ENCODE assay signal across 9 cellular contexts in the genomic region with DNA sequence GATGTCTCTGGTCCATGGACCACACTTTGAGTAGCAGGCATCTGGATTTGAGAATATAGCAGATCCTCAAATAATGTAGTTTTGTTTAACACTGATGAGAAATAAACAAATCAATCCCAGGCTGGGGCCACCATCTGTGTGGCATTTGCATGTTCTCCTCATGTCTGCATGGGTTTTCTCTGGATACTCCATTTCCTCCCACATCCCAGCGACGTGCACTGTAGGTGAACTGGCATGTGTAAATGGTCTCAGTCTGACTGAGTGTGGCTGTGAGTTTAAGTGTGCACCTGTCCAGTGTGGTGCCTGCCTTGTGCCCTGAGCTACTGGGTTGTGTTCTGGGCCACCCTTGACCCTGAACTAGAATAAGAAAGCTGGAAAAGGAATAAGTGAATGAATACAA.
"Had no signal": no experiment of that assay in that cellular context is flagged by ENCODE, and none has a peak within 500 bp of the region (broad histone marks: within the 10 kb centered on the region; RNA-seq: fewer than 3 reads in every experiment).

No MANE protein-coding gene starts in this region.

- H3K9ac ChIP-seq: GM23248 had no signal

- H3K36me3 ChIP-seq: HAP-1 had no signal

- H3K4me1 ChIP-seq: HAP-1 had no signal

- FAIRE-seq: HepG2, K562 had no signal

- H3K4me3 ChIP-seq: GM23248, HAP-1, K562 had no signal

- H2AFZ ChIP-seq: GM23248 had no signal

- DNase-seq: GM23248, GOT3, H7, HFFc6 had no signal

- H3K27ac ChIP-seq: GM23248, HL-60 had no signal

- ATAC-seq: HCT116, HepG2, K562 had no signal

- H3K9me3 ChIP-seq: HAP-1 had no signal
